Comparison of ENCODE assay signal across 20 cellular contexts in genomic region chr12:130054803-130055202, GRCh38.
"Had no signal": no experiment of that assay in that cellular context is flagged by ENCODE, and none has a peak within 500 bp of the region (broad histone marks: within the 10 kb centered on the region; RNA-seq: fewer than 3 reads in every experiment).

No MANE protein-coding gene starts in this region.

- H3K4me2 ChIP-seq: SK-N-SH had no signal

- FAIRE-seq: small intestine had no signal

- H3K4me3 Mint-ChIP-seq: effector memory CD8-positive, alpha-beta T cell; immature natural killer cell; natural killer cell treated with Interleukin-12 subunit alpha and Interleukin-12 subunit beta and Interleukin-15 and Interleukin-18, amount 100 ng/mL, for 72 hours; T-cell had no signal

- DNase-seq: activated CD4-positive, alpha-beta T cell treated with anti-CD3 and anti-CD28 coated beads for 1 hour; activated gamma-delta T cell; anterior cingulate cortex; dermis blood vessel endothelial cell; effector memory CD8-positive, alpha-beta T cell; gastrocnemius medialis; heart left ventricle; immature natural killer cell; occipital lobe; SK-N-SH; small intestine; stimulated activated CD4-positive, alpha-beta T cell treated with anti-CD3 and anti-CD28 coated beads, Interleukin-4, amount 100 ng/mL, for 24 hours; stimulated activated CD8-positive, alpha-beta memory T cell treated with anti-CD3 and anti-CD28 coated beads, Interleukin-4, amount 100 ng/mL, for 48 hours; T-cell; uterus had no signal

- H3K36me3 Mint-ChIP-seq: immature natural killer cell, T-cell had no signal

- H3K9me3 ChIP-seq: breast epithelium, gastrocnemius medialis, heart left ventricle, right atrium auricular region, SK-N-SH, thoracic aorta, uterus had no signal

- H3K36me3 ChIP-seq: breast epithelium, gastrocnemius medialis, heart left ventricle, right atrium auricular region, thoracic aorta, uterus had no signal

- H3K9ac ChIP-seq: SK-N-SH had no signal

- H3K4me1 Mint-ChIP-seq: immature natural killer cell, T-cell had no signal

- H3K4me1 ChIP-seq: breast epithelium, gastrocnemius medialis, heart left ventricle, right atrium auricular region, uterus had no signal

- H3K27ac ChIP-seq: breast epithelium, epithelial cell of prostate, gastrocnemius medialis, heart left ventricle, right atrium auricular region, thoracic aorta, uterus had no signal

- H3K27ac Mint-ChIP-seq: effector memory CD8-positive, alpha-beta T cell had no signal

- H3K27me3 ChIP-seq: breast epithelium, right atrium auricular region, uterus had no signal

- H3K4me3 ChIP-seq: breast epithelium, gastrocnemius medialis, heart left ventricle, right atrium auricular region, thoracic aorta, uterus had no signal

- ATAC-seq: effector memory CD8-positive, alpha-beta T cell; gastrocnemius medialis; heart left ventricle; natural killer cell treated with Interleukin-12 subunit alpha and Interleukin-12 subunit beta and Interleukin-15 and Interleukin-18, amount 100 ng/mL, for 72 hours; T-cell had no signal
